12 cellular contexts compared by ENCODE assay signal in the genomic region with DNA sequence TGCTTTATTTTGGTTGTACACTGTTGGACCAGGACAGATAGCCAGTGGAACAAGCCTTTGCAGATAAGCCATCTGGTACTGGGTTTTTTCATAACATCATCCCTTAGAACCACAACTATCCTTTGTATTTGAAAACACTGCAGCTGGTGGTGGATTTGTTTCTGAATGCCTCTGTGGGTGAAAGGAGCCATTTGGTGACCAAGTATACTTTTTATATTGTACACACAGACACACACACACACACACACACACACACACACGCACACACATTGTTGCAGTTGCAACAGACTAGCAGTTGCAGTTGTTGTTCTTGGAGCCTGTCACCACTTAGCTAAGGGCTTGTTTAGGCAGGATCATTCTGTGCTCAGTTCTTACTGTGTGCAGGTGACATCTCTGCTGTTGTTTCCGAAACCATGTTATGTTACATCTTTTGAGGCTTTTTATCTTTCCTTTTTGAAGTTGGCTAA. TPM values are rescaled to one million over a fixed set of nuclear protein-coding genes. Genes with fewer than 3 reads are reported as not detected.
DNase-seq lines count a peak whose midpoint lies in the region; ATAC-seq and TF ChIP-seq lines count a peak whose summit lies in the region.
"Had no signal": no experiment of that assay in that cellular context is flagged by ENCODE, and none has a peak within 500 bp of the region (broad histone marks: within the 10 kb centered on the region; RNA-seq: fewer than 3 reads in every experiment).

No MANE protein-coding gene starts in this region.

- no peak overlapping the region for H3K9ac ChIP-seq in adipocyte (ENCODE audit: low read length)

- H3K36me3 Mint-ChIP-seq in activated CD4-positive, alpha-beta T cell treated with anti-CD3 and anti-CD28 coated beads, Interleukin-2, amount 10 ng/mL, durations not matched to agents 7 days and 5 days (ENCODE audit: low read depth), result no peaks in the 10 kb centered on the region
- H3K36me3 Mint-ChIP-seq in activated CD8-positive, alpha-beta memory T cell treated with anti-CD3 and anti-CD28 coated beads, Interleukin-2, amount 10 ng/mL, durations not matched to agents 7 days and 5 days, result no peaks in the 10 kb centered on the region

- no peak overlapping the region for H3K4me3 Mint-ChIP-seq in activated CD4-positive, alpha-beta T cell treated with anti-CD3 and anti-CD28 coated beads, Interleukin-2, amount 10 ng/mL, durations not matched to agents 7 days and 5 days
- H3K4me3 Mint-ChIP-seq in activated CD8-positive, alpha-beta memory T cell treated with anti-CD3 and anti-CD28 coated beads, Interleukin-2, amount 10 ng/mL, durations not matched to agents 7 days and 5 days, result no peak overlapping the region
- H3K4me3 Mint-ChIP-seq: activated CD8-positive, alpha-beta T cell treated with anti-CD3 and anti-CD28 coated beads for 36 hours had no signal

- H3K4me3 ChIP-seq in adipocyte (ENCODE audit: low read length), result no peak overlapping the region
- H3K4me3 ChIP-seq in ovary, result no peak overlapping the region
- H3K4me3 ChIP-seq in right atrium auricular region, result no peak overlapping the region
- H3K4me3 ChIP-seq: esophagus squamous epithelium had no signal

- ATAC-seq in GM18502 (IDR thresholded peaks at IDR 0.05; ENCODE audit: poor library complexity, unreplicated experiment), result peak; percentile 48
- ATAC-seq in GM21786 (IDR thresholded peaks at IDR 0.05; ENCODE audit: unreplicated experiment), result peak; percentile 46
- no peak for ATAC-seq in activated CD8-positive, alpha-beta memory T cell treated with anti-CD3 and anti-CD28 coated beads, Interleukin-2, amount 10 ng/mL, durations not matched to agents 7 days and 5 days
- ATAC-seq: activated CD8-positive, alpha-beta T cell treated with anti-CD3 and anti-CD28 coated beads for 36 hours; sciatic nerve had no signal

- H3K4me1 ChIP-seq in adipocyte (ENCODE audit: control insufficient read depth, insufficient read depth, low read length) (no peaks in the 10 kb centered on the region), ovary (ENCODE audit: insufficient read depth) (no peaks in the 10 kb centered on the region), right atrium auricular region (no peaks in the 10 kb centered on the region)
- H3K4me1 ChIP-seq: esophagus squamous epithelium had no signal

- TF ChIP-seq CTCF in ovary (IDR thresholded peaks at IDR 0.05), result no peak
- no peak for TF ChIP-seq CTCF in right atrium auricular region (IDR thresholded peaks at IDR 0.05)

- H3K9me3 ChIP-seq in adipocyte (ENCODE audit: control insufficient read depth, low read length), result no peaks in the 10 kb centered on the region
- H3K9me3 ChIP-seq in ovary, result no peaks in the 10 kb centered on the region
- no peaks in the 10 kb centered on the region for H3K9me3 ChIP-seq in right atrium auricular region
- H3K9me3 ChIP-seq: esophagus squamous epithelium had no signal

- H3K27me3 Mint-ChIP-seq in activated CD4-positive, alpha-beta T cell treated with anti-CD3 and anti-CD28 coated beads, Interleukin-2, amount 10 ng/mL, durations not matched to agents 7 days and 5 days, result no peaks in the 10 kb centered on the region
- H3K27me3 Mint-ChIP-seq in activated CD8-positive, alpha-beta memory T cell treated with anti-CD3 and anti-CD28 coated beads, Interleukin-2, amount 10 ng/mL, durations not matched to agents 7 days and 5 days, result no peaks in the 10 kb centered on the region
- H3K27me3 Mint-ChIP-seq: activated CD8-positive, alpha-beta T cell treated with anti-CD3 and anti-CD28 coated beads for 36 hours had no signal

- H3K27ac ChIP-seq in ovary (no peak overlapping the region), right atrium auricular region (no peak overlapping the region)
- H3K27ac ChIP-seq: C4-2B, esophagus squamous epithelium had no signal

- no peak for TF ChIP-seq EP300 in ovary (IDR thresholded peaks at IDR 0.05)

- H3K9me3 Mint-ChIP-seq in activated CD4-positive, alpha-beta T cell treated with anti-CD3 and anti-CD28 coated beads, Interleukin-2, amount 10 ng/mL, durations not matched to agents 7 days and 5 days, result no peaks in the 10 kb centered on the region
- H3K9me3 Mint-ChIP-seq in activated CD8-positive, alpha-beta memory T cell treated with anti-CD3 and anti-CD28 coated beads, Interleukin-2, amount 10 ng/mL, durations not matched to agents 7 days and 5 days (ENCODE audit: low read depth), result no peaks in the 10 kb centered on the region
- H3K9me3 Mint-ChIP-seq: activated CD8-positive, alpha-beta T cell treated with anti-CD3 and anti-CD28 coated beads for 36 hours had no signal

- DNase-seq in adipocyte (ENCODE audit: low read depth) (peak; percentile 36), hypothalamus (lab: John Stamatoyannopoulos, UW) (peak in 28 of 51 donors; percentile 1 to 65 (median 20)), ovary (no peak), right atrium auricular region (ENCODE audit: low spot score) (no peak)
- DNase-seq in activated CD4-positive, alpha-beta T cell treated with anti-CD3 and anti-CD28 coated beads, Interleukin-2, amount 10 ng/mL, durations not matched to agents 7 days and 5 days, result no peak
- no peak for DNase-seq in activated CD8-positive, alpha-beta memory T cell treated with anti-CD3 and anti-CD28 coated beads, Interleukin-2, amount 10 ng/mL, durations not matched to agents 7 days and 5 days
- DNase-seq: activated CD8-positive, alpha-beta T cell treated with anti-CD3 and anti-CD28 coated beads for 36 hours; esophagus squamous epithelium had no signal

- no peak for TF ChIP-seq POLR2A in ovary (IDR thresholded peaks at IDR 0.05)

- H3K4me1 Mint-ChIP-seq in activated CD4-positive, alpha-beta T cell treated with anti-CD3 and anti-CD28 coated beads, Interleukin-2, amount 10 ng/mL, durations not matched to agents 7 days and 5 days, result no peaks in the 10 kb centered on the region
- no peaks in the 10 kb centered on the region for H3K4me1 Mint-ChIP-seq in activated CD8-positive, alpha-beta memory T cell treated with anti-CD3 and anti-CD28 coated beads, Interleukin-2, amount 10 ng/mL, durations not matched to agents 7 days and 5 days

- H3K27me3 ChIP-seq in adipocyte (replicated peaks; ENCODE audit: control insufficient read depth, insufficient read depth, low read length) (no peaks in the 10 kb centered on the region), ovary (no peaks in the 10 kb centered on the region), right atrium auricular region (no peaks in the 10 kb centered on the region)
- H3K27me3 ChIP-seq: esophagus squamous epithelium had no signal

- no peaks in the 10 kb centered on the region for H3K36me3 ChIP-seq in adipocyte (ENCODE audit: control insufficient read depth, insufficient read depth, low read length, severe bottlenecking)
- H3K36me3 ChIP-seq in ovary, result no peaks in the 10 kb centered on the region
- H3K36me3 ChIP-seq in right atrium auricular region, result no peaks in the 10 kb centered on the region
- H3K36me3 ChIP-seq: esophagus squamous epithelium had no signal

- WGBS in ovary, 3 donors, result 23 to 31% (median 25%) methylated on average over 2 of the region's 2 CpGs

- intact Hi-C loops in ovary (cut with DNase I), result no loop called here

- CTCF ChIA-PET in activated CD4-positive, alpha-beta T cell treated with anti-CD3 and anti-CD28 coated beads, Interleukin-2, amount 10 ng/mL, durations not matched to agents 7 days and 5 days (lab: Charles Lee), result no interaction called here
- CTCF ChIA-PET in activated CD8-positive, alpha-beta memory T cell treated with anti-CD3 and anti-CD28 coated beads, Interleukin-2, amount 10 ng/mL, durations not matched to agents 7 days and 5 days (lab: Charles Lee), result no interaction called here

- H3K27ac Mint-ChIP-seq in activated CD4-positive, alpha-beta T cell treated with anti-CD3 and anti-CD28 coated beads, Interleukin-2, amount 10 ng/mL, durations not matched to agents 7 days and 5 days, result no peak overlapping the region
- no peak overlapping the region for H3K27ac Mint-ChIP-seq in activated CD8-positive, alpha-beta memory T cell treated with anti-CD3 and anti-CD28 coated beads, Interleukin-2, amount 10 ng/mL, durations not matched to agents 7 days and 5 days
- H3K27ac Mint-ChIP-seq: activated CD8-positive, alpha-beta T cell treated with anti-CD3 and anti-CD28 coated beads for 36 hours had no signal

- POLR2A ChIA-PET in activated CD4-positive, alpha-beta T cell treated with anti-CD3 and anti-CD28 coated beads, Interleukin-2, amount 10 ng/mL, durations not matched to agents 7 days and 5 days (lab: Charles Lee), result no interaction called here

RNA-seq across cellular contexts. Expression of a gene that starts 22.9 kb away (rescaled TPM):
- total RNA-seq in ovary (under 1 TPM in 6 of 7 donors, not detected in 1; 0.20 to 0.46 (median 0.24) TPM), right atrium auricular region (10 to 100 TPM; 33.3 to 41.2 TPM)
- under 1 TPM; 0.13 to 0.30 TPM for polyA plus RNA-seq in ovary
- under 1 TPM; 0.10 to 0.12 TPM for total RNA-seq in activated CD4-positive, alpha-beta T cell treated with anti-CD3 and anti-CD28 coated beads, Interleukin-2, amount 10 ng/mL, durations not matched to agents 7 days and 5 days
- under 1 TPM; 0.29 to 0.33 TPM for total RNA-seq in activated CD8-positive, alpha-beta memory T cell treated with anti-CD3 and anti-CD28 coated beads, Interleukin-2, amount 10 ng/mL, durations not matched to agents 7 days and 5 days

Comparison
In these comparisons a context has a peak if more than half of its experiments do, and no peak if none do; other contexts are left out.
1. DNase-seq: peak in adipocyte (single experiment) and hypothalamus (28 of 51); none in ovary (0 of 5), activated CD4-positive, alpha-beta T cell treated with anti-CD3 and anti-CD28 coated beads, Interleukin-2, amount 10 ng/mL, durations not matched to agents 7 days and 5 days (single experiment), right atrium auricular region (single experiment) and activated CD8-positive, alpha-beta memory T cell treated with anti-CD3 and anti-CD28 coated beads, Interleukin-2, amount 10 ng/mL, durations not matched to agents 7 days and 5 days (single experiment).
2. RNA of a gene that starts 22.9 kb away (total RNA-seq): 33.3 to 41.2 TPM in right atrium auricular region; 0.29 to 0.33 TPM in activated CD8-positive, alpha-beta memory T cell treated with anti-CD3 and anti-CD28 coated beads, Interleukin-2, amount 10 ng/mL, durations not matched to agents 7 days and 5 days, 0.20 to 0.46 TPM in ovary and 0.10 to 0.12 TPM in activated CD4-positive, alpha-beta T cell treated with anti-CD3 and anti-CD28 coated beads, Interleukin-2, amount 10 ng/mL, durations not matched to agents 7 days and 5 days; every median in the first group is over 10 times any median in the second.